Comparison of ENCODE assay signal across 8 cellular contexts in the genomic region with DNA sequence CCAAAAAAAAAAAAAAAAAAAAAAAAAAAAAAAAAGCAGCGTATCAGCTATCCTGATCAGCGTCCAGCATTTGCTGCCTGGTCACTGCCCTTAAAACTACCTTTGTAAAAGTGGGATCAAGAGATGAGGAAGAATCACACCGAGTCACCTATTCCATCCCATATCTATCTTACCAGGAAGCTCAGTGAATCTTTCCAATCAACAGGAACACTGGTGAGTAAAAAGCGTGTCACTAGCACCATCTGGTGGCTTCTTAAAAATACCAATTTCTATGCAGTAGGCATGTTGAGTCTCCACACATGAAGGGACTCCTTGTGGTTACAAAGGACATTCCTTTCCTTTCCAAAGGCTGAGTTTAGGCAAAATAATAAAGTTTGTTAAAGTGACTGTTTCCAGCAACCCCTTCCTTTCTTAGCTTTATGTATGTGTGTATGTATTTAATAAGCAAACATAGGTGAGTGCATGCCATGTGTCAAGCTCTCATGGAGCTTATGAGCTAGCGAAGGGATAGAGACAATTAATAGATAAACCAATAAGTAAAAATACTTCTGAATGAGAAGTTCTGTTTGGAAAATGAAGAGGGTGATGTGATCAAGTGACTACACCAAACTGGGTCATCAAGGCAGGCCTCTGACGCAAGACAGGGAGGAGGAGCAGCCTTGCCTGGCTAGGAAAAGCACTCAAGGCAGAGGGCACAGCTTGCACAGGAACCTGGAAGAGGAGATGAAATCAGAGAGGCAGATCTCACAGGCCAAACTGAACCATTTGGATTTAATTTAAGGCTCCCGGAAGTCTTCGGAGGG. TPM values are rescaled to one million over a fixed set of nuclear protein-coding genes. Genes with fewer than 3 reads are reported as not detected.
DNase-seq lines count a peak whose midpoint lies in the region; ATAC-seq and TF ChIP-seq lines count a peak whose summit lies in the region.

No MANE protein-coding gene starts in this region.

- ATAC-seq in GM18873 (IDR thresholded peaks at IDR 0.05; ENCODE audit: low FRiP score, unreplicated experiment) (peak; percentile 61), HG03196 (IDR thresholded peaks at IDR 0.05; ENCODE audit: unreplicated experiment) (no peak)

- TF ChIP-seq CTCF in MCF 10A (IDR thresholded peaks at IDR 0.05; ENCODE audit: unreplicated experiment): peak; percentile 73

- peak; percentile 45 for DNase-seq in CMK (ENCODE audit: low read depth)
- peak; percentile 58 for DNase-seq in HPDE6-E6E7 (ENCODE audit: extremely low spot score)
- DNase-seq in NCI-H748 treated with DMSO at 0.1 percent for 48 hours (lab: John Stamatoyannopoulos, UW): peak; percentile 55
- peak; percentile 81 for DNase-seq in MCF 10A (ENCODE audit: unreplicated experiment)
- peak; percentile 92 for DNase-seq in inferior parietal cortex (ENCODE audit: extremely low spot score)
- peak; percentile 45 for DNase-seq in stromal cell of bone marrow (ENCODE audit: low read depth)

- CTCF ChIA-PET in MCF 10A (lab: Yijun Ruan, JAX): interaction anchor here (0.6 to 26.7 kb wide), 42 partner anchors 10 to 799 kb away, joined by 3 to 598 read pairs (median 4); a partner anchor contains a TSS

- no peak overlapping the region for H3K27ac Mint-ChIP-seq in MCF 10A (ENCODE audit: low read depth, unreplicated experiment)

- intact Hi-C loops in MCF 10A (cut with micrococcal nuclease): loop anchor here (1.0 to 5.0 kb wide), 6 partner anchors 48 to 929 kb away; no protein-coding TSS in a partner anchor

- no peaks in the 10 kb centered on the region for H3K9me3 Mint-ChIP-seq in MCF 10A (ENCODE audit: unreplicated experiment)

- no peaks in the 10 kb centered on the region for H3K36me3 Mint-ChIP-seq in MCF 10A (ENCODE audit: insufficient read depth, unreplicated experiment)

- peaks cover 7% of the 10 kb centered on the region for H3K4me1 Mint-ChIP-seq in MCF 10A (ENCODE audit: insufficient read depth, unreplicated experiment)

- POLR2A ChIA-PET in MCF 10A (lab: Yijun Ruan, JAX): interaction anchor here (0.6 to 2.3 kb wide), 6 partner anchors 50 to 983 kb away, joined by 3 to 18 read pairs (median 4); no protein-coding TSS in a partner anchor

- H3K27me3 Mint-ChIP-seq in MCF 10A (ENCODE audit: insufficient read depth, unreplicated experiment): no peaks in the 10 kb centered on the region

- no peak overlapping the region for H3K4me3 Mint-ChIP-seq in MCF 10A (ENCODE audit: unreplicated experiment)

- no TSS peak for BruUV-seq in MCF 10A (replicated peaks; lab: Mats Ljungman, UMichigan)

RNA-seq across cellular contexts. Expression of a gene that starts 13.9 kb away (rescaled TPM):
- 4.5 and 5.8 TPM in 2 replicates for total RNA-seq in MCF 10A (2022)
